8 cellular contexts compared by ENCODE assay signal in genomic region chr5:81393783-81394718, GRCh38. TPM values are rescaled to one million over a fixed set of nuclear protein-coding genes. Genes with fewer than 3 reads are reported as not detected.
A peak's percentile ranks its signal among the peaks of the same experiment; 100 is the strongest.
DNase-seq lines count a peak whose midpoint lies in the region; ATAC-seq and TF ChIP-seq lines count a peak whose summit lies in the region.

Gene ACOT12, minus strand, starts transcription at chr5:81394134. Its CDS starts 20 bp downstream, at chr5:81394114.

- in situ Hi-C loops in Panc1 (cut with HindIII; ENCODE audit: low pct_unique_long_range_greater_than_20kb, low sequenced_read_pairs) = no loop called here

- H3K9me3 Mint-ChIP-seq in CD4-positive, alpha-beta memory T cell = peaks cover 0 to 9% (median 6%) of the 10 kb centered on the region in 8 donors

- H3K4me3 ChIP-seq in CD4-positive, alpha-beta memory T cell (ENCODE audit: low read length in 2 of 2) = no peak within 1 kb of the TSS
- peak within 1 kb of the TSS; percentile 40 to 66 for H3K4me3 ChIP-seq in Panc1 (ENCODE audit: low read depth in 2 of 2, low read length in 2 of 2)
- H3K4me3 ChIP-seq in parathyroid adenoma (ENCODE audit: low read depth, low read length) = no peak within 1 kb of the TSS

- H2AFZ ChIP-seq in parathyroid adenoma = peak within 1 kb of the TSS; percentile 65

- H3K4me2 ChIP-seq in parathyroid adenoma (ENCODE audit: low read length) = peak within 1 kb of the TSS; percentile 55

- peak; percentile 74 for ATAC-seq in Panc1
- no peak for ATAC-seq in GM19397 (IDR thresholded peaks at IDR 0.05; ENCODE audit: unreplicated experiment)
- ATAC-seq in GM21529 (IDR thresholded peaks at IDR 0.05; ENCODE audit: unreplicated experiment) = no peak

- peaks cover 0 to under 1% of the 10 kb centered on the region in 2 donors for H3K36me3 Mint-ChIP-seq in CD4-positive, alpha-beta memory T cell

- H3K9me3 ChIP-seq in CD4-positive, alpha-beta memory T cell (ENCODE audit: control insufficient read depth in 1 of 2, low read length in 2 of 2) = no peaks in the 10 kb centered on the region
- no peaks in the 10 kb centered on the region for H3K9me3 ChIP-seq in Panc1 (ENCODE audit: control insufficient read depth, insufficient read depth, low read depth, low read length)
- H3K9me3 ChIP-seq in parathyroid adenoma (ENCODE audit: control insufficient read depth, low read length) = no peaks in the 10 kb centered on the region

- intact Hi-C loops in CD4-positive, alpha-beta memory T cell (cut with micrococcal nuclease) = no loop called here
- intact Hi-C loops in Panc1 (cut with micrococcal nuclease; ENCODE audit: unreplicated experiment) = no loop called here

- H3K79me2 ChIP-seq in parathyroid adenoma = no peaks in the 10 kb centered on the region

- POLR2A ChIA-PET in CD4-positive, alpha-beta memory T cell (lab: Charles Lee; ENCODE audit: partially characterized antibody) = interaction anchor here (0.5 kb wide), 1 partner anchor 747 kb away, joined by 4 read pairs; no protein-coding TSS in a partner anchor
- POLR2A ChIA-PET in Panc1 (lab: Charles Lee) = interaction anchor here (0.6 to 0.7 kb wide), 2 partner anchors 58 to 683 kb away, joined by 3 to 9 read pairs; no protein-coding TSS in a partner anchor

- no peak within 1 kb of the TSS for H3K27ac ChIP-seq in CD4-positive, alpha-beta memory T cell (ENCODE audit: low read depth, low read length)
- H3K27ac ChIP-seq in Panc1 (ENCODE audit: low read length) = no peak within 1 kb of the TSS
- no peak within 1 kb of the TSS for H3K27ac ChIP-seq in parathyroid adenoma

- H3K27ac Mint-ChIP-seq in CD4-positive, alpha-beta memory T cell = no peak within 1 kb of the TSS

- CTCF ChIA-PET in CD4-positive, alpha-beta memory T cell (lab: Charles Lee; ENCODE audit: partially characterized antibody) = no interaction called here
- CTCF ChIA-PET in Panc1 (lab: Charles Lee) = interaction anchor here (0.6 to 0.9 kb wide), 3 partner anchors 9 to 557 kb away, joined by 3 to 4 read pairs (median 4); no protein-coding TSS in a partner anchor

- H3K27me3 Mint-ChIP-seq in CD4-positive, alpha-beta memory T cell = peaks cover 41 to 48% of the 10 kb centered on the region in 2 donors

- peaks cover 4% of the 10 kb centered on the region for H3K4me1 ChIP-seq in CD4-positive, alpha-beta memory T cell (ENCODE audit: insufficient read depth, low read length)
- H3K4me1 ChIP-seq in Panc1 (ENCODE audit: control insufficient read depth, insufficient read depth, low read length) = peaks cover 3% of the 10 kb centered on the region; the same call in 1 of the 2 replicates
- H3K4me1 ChIP-seq in parathyroid adenoma = no peaks in the 10 kb centered on the region

- BruUV-seq in Panc1 (replicated peaks; lab: Mats Ljungman, UMichigan) = no TSS peak

- no peaks in the 10 kb centered on the region for H3K36me3 ChIP-seq in CD4-positive, alpha-beta memory T cell (ENCODE audit: insufficient read depth, low read length)
- H3K36me3 ChIP-seq in Panc1 (ENCODE audit: control insufficient read depth, insufficient read depth, low read length) (no peaks in the 10 kb centered on the region), parathyroid adenoma (ENCODE audit: control insufficient read depth, insufficient read depth, low read length) (no peaks in the 10 kb centered on the region)

- no peaks in the 10 kb centered on the region for H3K27me3 ChIP-seq in CD4-positive, alpha-beta memory T cell (ENCODE audit: insufficient read depth, low read length)
- no peaks in the 10 kb centered on the region for H3K27me3 ChIP-seq in Panc1 (ENCODE audit: control insufficient read depth, insufficient read depth, low read length)
- no peaks in the 10 kb centered on the region for H3K27me3 ChIP-seq in parathyroid adenoma (ENCODE audit: control insufficient read depth, insufficient read depth, low read length)

- H3K9ac ChIP-seq in parathyroid adenoma = no peak within 1 kb of the TSS

- H3K4me1 Mint-ChIP-seq in CD4-positive, alpha-beta memory T cell = peaks cover 0 to 4% (median 2%) of the 10 kb centered on the region in 4 donors

- peak within 1 kb of the TSS in 7 of 8 donors; percentile 13 to 71 (median 44) for H3K4me3 Mint-ChIP-seq in CD4-positive, alpha-beta memory T cell

- DNase-seq in CD4-positive, alpha-beta memory T cell = no peak
- DNase-seq in Panc1 (ENCODE audit: low read depth, low spot score) = no peak
- peak; percentile 31 for DNase-seq in fibroblast of peridontal ligament (ENCODE audit: extremely low read depth)
- DNase-seq in ureter (ENCODE audit: low spot score) = no peak
- no peak for DNase-seq in SW 1271 (lab: John Stamatoyannopoulos, UW)

- TF ChIP-seq CTCF in Panc1 (IDR thresholded peaks at IDR 0.05) (peak; percentile 32), parathyroid adenoma (IDR thresholded peaks at IDR 0.05) (no peak)

RNA-seq across cellular contexts. Expression of gene ACOT12, which starts in this region (rescaled TPM):
- total RNA-seq in CD4-positive, alpha-beta memory T cell = under 1 TPM in 1 of 2 experiments, not detected in 1; 0.41 TPM
- polyA plus RNA-seq in CD4-positive, alpha-beta memory T cell = not detected
- total RNA-seq in Panc1 (2021; ENCODE audit: unreplicated experiment) (0.74 TPM), ureter (not detected)
- polyA plus RNA-seq in Panc1 (2012; ENCODE audit: insufficient read length) = 0.92 TPM

Comparison
In these comparisons a context has a peak if more than half of its experiments do, and no peak if none do; other contexts are left out.
1. Peak in ATAC-seq and H3K4me3 ChIP-seq in Panc1; RNA of the gene not detected or under 1 TPM.